16 cellular contexts compared by ENCODE assay signal in genomic region chr6:167851349-167851952, GRCh38. TPM values are rescaled to one million over a fixed set of nuclear protein-coding genes. Genes with fewer than 3 reads are reported as not detected.
DNase-seq lines count a peak whose midpoint lies in the region; ATAC-seq and TF ChIP-seq lines count a peak whose summit lies in the region.
"Had no signal": no experiment of that assay in that cellular context is flagged by ENCODE, and none has a peak within 500 bp of the region (broad histone marks: within the 10 kb centered on the region; RNA-seq: fewer than 3 reads in every experiment).

No MANE protein-coding gene starts in this region.

- no peak for TF ChIP-seq CTCF in body of pancreas (IDR thresholded peaks at IDR 0.05)
- no peak for TF ChIP-seq CTCF in neural progenitor cell (IDR thresholded peaks at IDR 0.05)

- TF ChIP-seq POLR2A in body of pancreas (IDR thresholded peaks at IDR 0.05), result no peak

- DNase-seq in NCI-H2029 (lab: John Stamatoyannopoulos, UW) (peak; percentile 27), body of pancreas (no peak), neural progenitor cell (ENCODE audit: low spot score) (no peak), immature natural killer cell (no peak), NCI-H2196 (lab: John Stamatoyannopoulos, UW; ENCODE audit: unreplicated experiment) (no peak), NCI-H1694 (lab: John Stamatoyannopoulos, UW) (no peak)
- no peak for DNase-seq in effector memory CD4-positive, alpha-beta T cell
- DNase-seq: activated effector memory CD4-positive, alpha-beta T cell treated with anti-CD3 and anti-CD28 coated beads, Interleukin-2, amount 50 U/mL, for 16 hours; CD4-positive, CD25-positive, alpha-beta regulatory T cell; effector CD4-positive, alpha-beta T cell; gastrocnemius medialis; kidney glomerular epithelial cell; NCI-H526 treated with DMSO at 0.1 percent for 48 hours; SIG-M5 had no signal

- H3K9ac ChIP-seq in neural progenitor cell, result no peak overlapping the region

- intact Hi-C loops in body of pancreas (cut with DNase I), result no loop called here

- H3K4me2 ChIP-seq in neural progenitor cell, result peak overlapping the region; percentile 10

- peak overlapping the region; percentile 5 to 84 (median 80) for H3K27ac ChIP-seq in body of pancreas
- no peak overlapping the region for H3K27ac ChIP-seq in neural progenitor cell
- H3K27ac ChIP-seq in effector memory CD4-positive, alpha-beta T cell (ENCODE audit: insufficient read depth, low read length, poor library complexity, severe bottlenecking), result no peak overlapping the region
- H3K27ac ChIP-seq: gastrocnemius medialis had no signal

- H3K4me1 ChIP-seq in body of pancreas, result peaks cover 71% of the 10 kb centered on the region
- H3K4me1 ChIP-seq in neural progenitor cell, result peaks cover 69% of the 10 kb centered on the region
- no peaks in the 10 kb centered on the region for H3K4me1 ChIP-seq in effector memory CD4-positive, alpha-beta T cell (ENCODE audit: control insufficient read depth, insufficient read depth, low read length, poor library complexity, severe bottlenecking)

- H3K79me2 ChIP-seq in neural progenitor cell (ENCODE audit: low read depth), result peaks cover 100% of the 10 kb centered on the region

- H3K27me3 ChIP-seq in body of pancreas, result no peaks in the 10 kb centered on the region
- H3K27me3 ChIP-seq in neural progenitor cell, result no peaks in the 10 kb centered on the region
- no peaks in the 10 kb centered on the region for H3K27me3 ChIP-seq in effector memory CD4-positive, alpha-beta T cell (replicated peaks; ENCODE audit: control insufficient read depth, insufficient read depth, low read length, poor library complexity, severe bottlenecking)
- H3K27me3 ChIP-seq: gastrocnemius medialis had no signal

- H3K4me3 ChIP-seq in body of pancreas (no peak overlapping the region), neural progenitor cell (no peak overlapping the region)
- no peak overlapping the region for H3K4me3 ChIP-seq in effector memory CD4-positive, alpha-beta T cell (ENCODE audit: insufficient read depth, low read depth, low read length, poor library complexity, severe bottlenecking)
- H3K4me3 ChIP-seq: gastrocnemius medialis had no signal

- H3K4me3 Mint-ChIP-seq in neural progenitor cell, result no peak overlapping the region
- H3K4me3 Mint-ChIP-seq in immature natural killer cell, result no peak overlapping the region
- H3K4me3 Mint-ChIP-seq: CD4-positive, CD25-positive, alpha-beta regulatory T cell; nephron had no signal

- H3K27ac Mint-ChIP-seq in neural progenitor cell (no peak overlapping the region), immature natural killer cell (no peak overlapping the region)
- H3K27ac Mint-ChIP-seq: CD4-positive, CD25-positive, alpha-beta regulatory T cell had no signal

- peaks cover 100% of the 10 kb centered on the region for H4K20me1 ChIP-seq in neural progenitor cell (ENCODE audit: low read depth)

- H3K9me3 Mint-ChIP-seq in neural progenitor cell, result peaks cover 18% of the 10 kb centered on the region
- peaks cover 0 to 4% (median 0%) of the 10 kb centered on the region in 6 donors for H3K9me3 Mint-ChIP-seq in immature natural killer cell
- H3K9me3 Mint-ChIP-seq: nephron had no signal

- no peaks in the 10 kb centered on the region for H3K36me3 ChIP-seq in body of pancreas (replicated peaks in 1 of 2; ENCODE audit: insufficient read depth in 1 of 2, low read depth in 2 of 2)
- H3K36me3 ChIP-seq in neural progenitor cell, result no peaks in the 10 kb centered on the region
- H3K36me3 ChIP-seq in effector memory CD4-positive, alpha-beta T cell (ENCODE audit: control insufficient read depth, insufficient read depth, low read length), result no peaks in the 10 kb centered on the region
- H3K36me3 ChIP-seq: gastrocnemius medialis had no signal

- 95 to 98% methylated on average over 2 of the region's 2 CpGs for WGBS in body of pancreas, 2 donors

- H3K36me3 Mint-ChIP-seq in neural progenitor cell (peaks cover 14% of the 10 kb centered on the region), immature natural killer cell (no peaks in the 10 kb centered on the region)
- H3K36me3 Mint-ChIP-seq: CD4-positive, CD25-positive, alpha-beta regulatory T cell had no signal

- H3K27me3 Mint-ChIP-seq in neural progenitor cell (ENCODE audit: insufficient read depth, low read depth), result no peaks in the 10 kb centered on the region
- H3K27me3 Mint-ChIP-seq in immature natural killer cell (ENCODE audit: low read depth in 3 of 3), result peaks cover 2 to 6% (median 5%) of the 10 kb centered on the region in 3 donors
- H3K27me3 Mint-ChIP-seq: CD4-positive, CD25-positive, alpha-beta regulatory T cell had no signal

- H3K9me3 ChIP-seq in body of pancreas, result no peaks in the 10 kb centered on the region
- no peaks in the 10 kb centered on the region for H3K9me3 ChIP-seq in neural progenitor cell (ENCODE audit: low read depth)
- H3K9me3 ChIP-seq in effector memory CD4-positive, alpha-beta T cell (ENCODE audit: control insufficient read depth, low read length), result no peaks in the 10 kb centered on the region
- H3K9me3 ChIP-seq: gastrocnemius medialis had no signal

- H3K4me1 Mint-ChIP-seq in neural progenitor cell (peaks cover 30% of the 10 kb centered on the region), immature natural killer cell (peaks cover 3 to 12% of the 10 kb centered on the region in 2 donors)

- ATAC-seq in GM18868 (IDR thresholded peaks at IDR 0.05; ENCODE audit: unreplicated experiment) (peak; percentile 59), body of pancreas (no peak)
- ATAC-seq: gastrocnemius medialis had no signal

- peaks cover 29% of the 10 kb centered on the region for H3F3A ChIP-seq in neural progenitor cell (ENCODE audit: low read depth)

- H2AFZ ChIP-seq in neural progenitor cell (replicated peaks), result no peak overlapping the region

RNA-seq across cellular contexts. Expression of gene AFDN, which starts 24.7 kb away (rescaled TPM):
- total RNA-seq in body of pancreas (100 to 1,000 TPM; 160 to 195 TPM), neural progenitor cell (ENCODE audit: low replicate concordance) (261 and 357 TPM in 2 replicates)
- 1 to 10 TPM in 1 of 3 donors, under 1 TPM in 1, not detected in 1; 0.27 to 1.5 TPM for polyA plus RNA-seq in immature natural killer cell

Comparison
In these comparisons a context has a peak if more than half of its experiments do, and no peak if none do; other contexts are left out.
1. H3K27ac ChIP-seq: peak in body of pancreas (4 of 4); none in neural progenitor cell (single experiment) and effector memory CD4-positive, alpha-beta T cell (single experiment).